In genomic region chr2:157876066-157876770, GRCh38 we compare ENCODE assay signal across 1 cellular context.
TF ChIP-seq lines count a peak whose summit lies in the region.

Gene ACVR1 (minus strand): TSS chr2:157876330. CDS start chr2:157799493, 76,837 bp downstream.

TF ChIP-seq in HepG2, 621 proteins besides CTCF, POLR2A, EP300 and RAD21 (continued from another document and continues in another):
- TF ChIP-seq IKZF5 (CRISPR knock-in tag; IDR thresholded peaks at IDR 0.05): peak; percentile 61
- TF ChIP-seq EZH2 (conservative IDR thresholded peaks at IDR 0.05; ENCODE audit: low read depth, low read length): no peak
- TF ChIP-seq ZNF225 (CRISPR knock-in tag; IDR thresholded peaks at IDR 0.05): no peak; the same call in 1 of the 2 replicates
- TF ChIP-seq ZNF543 (CRISPR knock-in tag; IDR thresholded peaks at IDR 0.05): no peak
- no peak for TF ChIP-seq STAT6 (CRISPR knock-in tag; IDR thresholded peaks at IDR 0.05; ENCODE audit: borderline replicate concordance)
- no peak for TF ChIP-seq ZSCAN29 (CRISPR knock-in tag; conservative IDR thresholded peaks at IDR 0.05)
- TF ChIP-seq ZMAT3 (CRISPR knock-in tag; conservative IDR thresholded peaks at IDR 0.05): 0 out of 2 replicates have a peak, but pooled peaks have one; percentile 38
- no peak for TF ChIP-seq ZBED4 (CRISPR knock-in tag; IDR thresholded peaks at IDR 0.05; ENCODE audit: borderline replicate concordance)
- TF ChIP-seq ZNF337 (CRISPR knock-in tag; IDR thresholded peaks at IDR 0.05; ENCODE audit: borderline replicate concordance, low read depth): no peak
- no peak for TF ChIP-seq ZBTB39 (CRISPR knock-in tag; IDR thresholded peaks at IDR 0.05)
- peak; percentile 51; the same call in 1 of the 2 replicates for TF ChIP-seq BCL6 (CRISPR knock-in tag; IDR thresholded peaks at IDR 0.05)
- TF ChIP-seq HNF1A (IDR thresholded peaks at IDR 0.05; ENCODE audit: low read depth): no peak
- peak; percentile 51; the same call in 1 of the 2 replicates for TF ChIP-seq HNF1A (CRISPR knock-in tag; IDR thresholded peaks at IDR 0.05; ENCODE audit: borderline replicate concordance)
- TF ChIP-seq KDM3A (CRISPR knock-in tag; IDR thresholded peaks at IDR 0.05; ENCODE audit: low read depth): peak; percentile 84; the same call in 1 of the 2 replicates
- no peak for TF ChIP-seq PBX2 (CRISPR knock-in tag; IDR thresholded peaks at IDR 0.05)
- TF ChIP-seq RBAK (CRISPR knock-in tag; IDR thresholded peaks at IDR 0.05): no peak
- TF ChIP-seq ZNF768 (CRISPR knock-in tag; IDR thresholded peaks at IDR 0.05): peak; percentile 59; the same call in 1 of the 2 replicates
- TF ChIP-seq MLXIP (CRISPR knock-in tag; IDR thresholded peaks at IDR 0.05; ENCODE audit: borderline replicate concordance): no peak
- TF ChIP-seq SAFB2 (CRISPR knock-in tag; IDR thresholded peaks at IDR 0.05; ENCODE audit: borderline replicate concordance, low read depth): no peak
- TF ChIP-seq ZNF740 (CRISPR knock-in tag; IDR thresholded peaks at IDR 0.05): 0 out of 2 replicates have a peak, but pooled peaks have one; percentile 40
- TF ChIP-seq THAP7 (CRISPR knock-in tag; IDR thresholded peaks at IDR 0.05): no peak
- TF ChIP-seq SAP130 (CRISPR knock-in tag; IDR thresholded peaks at IDR 0.05; ENCODE audit: low read depth): peak; percentile 72
- peak; percentile 97 for TF ChIP-seq SKI (IDR thresholded peaks at IDR 0.05; ENCODE audit: partially characterized antibody)
- peak; percentile 43; the same call in 1 of the 2 replicates for TF ChIP-seq HOMEZ (CRISPR knock-in tag; IDR thresholded peaks at IDR 0.05; ENCODE audit: low read depth)
- peak; percentile 76 for TF ChIP-seq POGZ (CRISPR knock-in tag; IDR thresholded peaks at IDR 0.05)
- TF ChIP-seq ZNF605 (CRISPR knock-in tag; IDR thresholded peaks at IDR 0.05): no peak
- peak; percentile 32; the same call in 1 of the 2 replicates for TF ChIP-seq ZBTB14 (CRISPR knock-in tag; IDR thresholded peaks at IDR 0.05)
- TF ChIP-seq ZNF777 (CRISPR knock-in tag; IDR thresholded peaks at IDR 0.05): peak; percentile 88
- no peak for TF ChIP-seq PAWR (CRISPR knock-in tag; IDR thresholded peaks at IDR 0.05; ENCODE audit: borderline replicate concordance)
- TF ChIP-seq IRF2 (CRISPR knock-in tag; IDR thresholded peaks at IDR 0.05): peak; percentile 56
